Comparison of ENCODE assay signal across 8 cellular contexts in genomic region chr1:226697151-226697575, GRCh38. TPM values are rescaled to one million over a fixed set of nuclear protein-coding genes. Genes with fewer than 3 reads are reported as not detected.
DNase-seq lines count a peak whose midpoint lies in the region; ATAC-seq and TF ChIP-seq lines count a peak whose summit lies in the region.

No MANE protein-coding gene starts in this region.

- H3K18ac ChIP-seq in IMR-90 (ENCODE audit: low read depth, low read length): no peak overlapping the region

- intact Hi-C loops in left cardiac atrium (cut with DNase I) (no loop called here), IMR-90 (cut with micrococcal nuclease) (no loop called here)

- no peaks in the 10 kb centered on the region for H3K79me1 ChIP-seq in IMR-90 (ENCODE audit: low read depth in 1 of 2, low read length in 2 of 2)

- peak; percentile 20 to 50 for ATAC-seq in left cardiac atrium
- peak; percentile 82 for ATAC-seq in IMR-90 (ENCODE audit: low read depth)
- peak; percentile 77 for ATAC-seq in stimulated activated naive CD8-positive, alpha-beta T cell treated with anti-CD3 and anti-CD28 coated beads, Interleukin-15, Interleukin-2, amounts not matched to agents 100 U/mL and 50 U/mL, for 24 hours

- H3K4me2 ChIP-seq in IMR-90 (ENCODE audit: low read depth, low read length): no peak overlapping the region

- H3K27ac ChIP-seq in right atrium auricular region: peak overlapping the region in 1 of 2 donors; percentile 31
- no peak overlapping the region for H3K27ac ChIP-seq in IMR-90 (ENCODE audit: insufficient read depth, low read length)

- no peak overlapping the region for H4K5ac ChIP-seq in IMR-90 (ENCODE audit: low read depth, low read length)

- BruUV-seq in IMR-90 (replicated peaks; lab: Mats Ljungman, UMichigan): no TSS peak

- WGBS in IMR-90 (ENCODE audit: extremely low coverage in 2 of 2, insufficient read length in 1 of 2), 2 experiments: no CpG with 5 or more reads among the region's 2 CpGs

- H4K91ac ChIP-seq in IMR-90 (ENCODE audit: insufficient read depth, low read depth, low read length): no peak overlapping the region

- no peak overlapping the region for H2BK120ac ChIP-seq in IMR-90 (ENCODE audit: low read depth, low read length)

- no peak overlapping the region for H2BK5ac ChIP-seq in IMR-90 (ENCODE audit: low read depth, low read length, poor library complexity, severe bottlenecking)

- CTCF ChIA-PET in IMR-90 (lab: Yijun Ruan, JAX): no interaction called here

- no peak overlapping the region for H2AK9ac ChIP-seq in IMR-90 (replicated peaks; ENCODE audit: low read depth, low read length, poor library complexity)

- H3K9me3 ChIP-seq in right atrium auricular region (no peaks in the 10 kb centered on the region), IMR-90 (ENCODE audit: control insufficient read depth, insufficient read depth, low read length) (no peaks in the 10 kb centered on the region)

- TF ChIP-seq POLR2A in IMR-90 (IDR thresholded peaks at IDR 0.05; ENCODE audit: low read depth, low read length): no peak

- TF ChIP-seq RAD21 in IMR-90 (IDR thresholded peaks at IDR 0.05; ENCODE audit: low read length): no peak

- H3K4ac ChIP-seq in IMR-90 (ENCODE audit: low read depth, low read length): no peak overlapping the region

- no peak overlapping the region for H2BK20ac ChIP-seq in IMR-90 (ENCODE audit: low read depth, low read length)

- no peaks in the 10 kb centered on the region for H4K20me1 ChIP-seq in IMR-90 (ENCODE audit: insufficient read depth, low read length)

- no peak overlapping the region for H2AFZ ChIP-seq in IMR-90 (replicated peaks; ENCODE audit: low read length, poor library complexity)

- in situ Hi-C loops in IMR-90 (cut with MboI; ENCODE audit: low sequenced_read_pairs): no loop called here

- no peak overlapping the region for H2BK15ac ChIP-seq in IMR-90 (ENCODE audit: low read depth, low read length)

- POLR2A ChIA-PET in IMR-90 (lab: Charles Lee; ENCODE audit: unreplicated experiment): no interaction called here

- no peaks in the 10 kb centered on the region for H3K27me3 ChIP-seq in right atrium auricular region
- H3K27me3 ChIP-seq in IMR-90 (ENCODE audit: control insufficient read depth, insufficient read depth, low read length): no peaks in the 10 kb centered on the region

- H4K8ac ChIP-seq in IMR-90 (ENCODE audit: low read depth in 2 of 2, low read length in 2 of 2): no peak overlapping the region

- H3K56ac ChIP-seq in IMR-90 (ENCODE audit: extremely low read depth, insufficient read depth, low read length): no peak overlapping the region

- peaks cover 0 to 55% of the 10 kb centered on the region in 2 donors for H3K4me1 ChIP-seq in right atrium auricular region
- peaks cover 10% of the 10 kb centered on the region; the same call in 1 of the 2 replicates for H3K4me1 ChIP-seq in IMR-90 (ENCODE audit: control insufficient read depth, insufficient read depth, low read length)

- no peaks in the 10 kb centered on the region for H3K36me3 ChIP-seq in right atrium auricular region
- no peaks in the 10 kb centered on the region for H3K36me3 ChIP-seq in IMR-90 (ENCODE audit: control insufficient read depth, insufficient read depth, low read length)

- no peak overlapping the region for H3K14ac ChIP-seq in IMR-90 (replicated peaks; ENCODE audit: low read depth, low read length)

- TF ChIP-seq CTCF in right atrium auricular region (IDR thresholded peaks at IDR 0.05) (no peak), IMR-90 (conservative IDR thresholded peaks at IDR 0.05; ENCODE audit: low read depth, low read length) (no peak), epithelial cell of proximal tubule (conservative IDR thresholded peaks at IDR 0.05; ENCODE audit: low read depth, low read length) (no peak)

- H3K9ac ChIP-seq in IMR-90 (ENCODE audit: low read depth, low read length): no peak overlapping the region

- no peak overlapping the region for H3K23ac ChIP-seq in IMR-90 (ENCODE audit: low read depth, low read length)

- DNase-seq in left cardiac atrium (no peak), right atrium auricular region (ENCODE audit: low spot score) (no peak), IMR-90 (peak; percentile 89), epithelial cell of proximal tubule (ENCODE audit: low read depth) (peak; percentile 63), NCI-H146 treated with DMSO at 0.1 percent for 48 hours (lab: John Stamatoyannopoulos, UW; ENCODE audit: unreplicated experiment) (no peak), SHP77 (lab: John Stamatoyannopoulos, UW) (no peak), hepatic stellate cell (ENCODE audit: low spot score) (no peak)
- DNase-seq in stimulated activated naive CD8-positive, alpha-beta T cell treated with anti-CD3 and anti-CD28 coated beads, Interleukin-15, Interleukin-2, amounts not matched to agents 100 U/mL and 50 U/mL, for 24 hours: no peak

- dilution Hi-C loops in IMR-90 (cut with HindIII; ENCODE audit: low sequenced_read_pairs, unreplicated experiment): no loop called here

- 0 out of 2 replicates have a peak, but pooled peaks cover 7% of the 10 kb centered on the region for H3K9me1 ChIP-seq in IMR-90 (ENCODE audit: insufficient read depth, low read length)

- no peak overlapping the region for H2AK5ac ChIP-seq in IMR-90 (ENCODE audit: low read depth, low read length)

- H3K4me3 ChIP-seq in right atrium auricular region (no peak overlapping the region), IMR-90 (ENCODE audit: insufficient read depth, low read depth, low read length) (no peak overlapping the region), epithelial cell of proximal tubule (ENCODE audit: low read depth, low read length) (no peak overlapping the region)

TF ChIP-seq in IMR-90, 13 proteins besides CTCF, POLR2A, EP300 and RAD21:
- peak; percentile 41; the same call in 1 of the 2 replicates for TF ChIP-seq MAFK (IDR thresholded peaks at IDR 0.05; ENCODE audit: low read depth, low read length)
- peak; percentile 21; the same call in 1 of the 2 replicates for TF ChIP-seq FOS (IDR thresholded peaks at IDR 0.05; ENCODE audit: low read depth, low read length)
- no peak for TF ChIP-seq USF2 (IDR thresholded peaks at IDR 0.05; ENCODE audit: low read depth, low read length)
- no peak for TF ChIP-seq NFE2L2 (IDR thresholded peaks at IDR 0.05; ENCODE audit: low read depth, low read length)
- TF ChIP-seq CEBPB (IDR thresholded peaks at IDR 0.05; ENCODE audit: low read depth, low read length): peak; percentile 30; the same call in 1 of the 2 replicates

RNA-seq across cellular contexts. Expression of gene ITPKB, which starts 41.9 kb away (rescaled TPM):
- total RNA-seq in left cardiac atrium (10 to 100 TPM; 13.8 to 18.3 TPM), right atrium auricular region (10 to 100 TPM; 10.8 to 11.0 TPM), IMR-90 (2012; rRNA removed) (0.72 and 0.83 TPM in 2 replicates), epithelial cell of proximal tubule (4.6 and 5.1 TPM in 2 replicates)
- polyA plus RNA-seq in IMR-90 (2012; rRNA removed): 1.3 and 1.4 TPM in 2 replicates
- 0.87 and 1.7 TPM in 2 replicates for polyA plus RNA-seq in IMR-90 (2012; cell fraction: cytosol; rRNA removed)
- 1.9 and 2.6 TPM in 2 replicates for polyA plus RNA-seq in IMR-90 (2012; cell fraction: nucleus; rRNA removed; ENCODE audit: low replicate concordance)

Comparison
In these comparisons a context has a peak if more than half of its experiments do, and no peak if none do; other contexts are left out.
1. DNase-seq: peak in IMR-90 (single experiment) and epithelial cell of proximal tubule (single experiment); none in left cardiac atrium (single experiment), right atrium auricular region (single experiment), stimulated activated naive CD8-positive, alpha-beta T cell treated with anti-CD3 and anti-CD28 coated beads, Interleukin-15, Interleukin-2, amounts not matched to agents 100 U/mL and 50 U/mL, for 24 hours (single experiment), NCI-H146 treated with DMSO at 0.1 percent for 48 hours (single experiment), SHP77 (0 of 2) and hepatic stellate cell (single experiment).
2. Peak in every context shown above with its lines, with median percentiles within 50 percentile points of each other: ATAC-seq.